Comparison of ENCODE assay signal across 8 cellular contexts in genomic region chr16:72664480-72665408, GRCh38.
A peak's percentile ranks its signal among the peaks of the same experiment; 100 is the strongest.
DNase-seq lines count a peak whose midpoint lies in the region; ATAC-seq and TF ChIP-seq lines count a peak whose summit lies in the region.

No MANE protein-coding gene starts in this region.

- H4K20me1 ChIP-seq in BLaER1, result no peaks in the 10 kb centered on the region

- peak; percentile 78 for DNase-seq in GM19240 (ENCODE audit: insufficient read length, low spot score)
- peak; percentile 99 to 100 for DNase-seq in NCI-H524 (lab: John Stamatoyannopoulos, UW)
- peak; percentile 92 to 94 for DNase-seq in activated CD4-positive, alpha-beta T cell treated with anti-CD3 and anti-CD28 coated beads for 4 hours
- DNase-seq in coronary artery (ENCODE audit: low spot score), result peak; percentile 96
- DNase-seq in left colon, result peak; percentile 98
- peak; percentile 89 to 94 for DNase-seq in stimulated activated CD4-positive, alpha-beta T cell treated with anti-CD3 and anti-CD28 coated beads, Interleukin-1b, Interleukin-23, amount 100 ng/mL, for 4 hours (ENCODE audit: low read depth in 2 of 2)

- intact Hi-C loops in left colon (cut with DNase I, micrococcal nuclease), result no loop called here

- H3K9me3 ChIP-seq in BLaER1, result no peaks in the 10 kb centered on the region

- no peak for TF ChIP-seq CTCF in coronary artery (IDR thresholded peaks at IDR 0.05)

- peaks cover 19% of the 10 kb centered on the region for H3K4me1 ChIP-seq in BLaER1

- H3K27ac ChIP-seq in BLaER1 (peak overlapping the region; percentile 75), coronary artery (peak overlapping the region; percentile 33 to 40)

- peak overlapping the region; percentile 84 for H3K4me2 ChIP-seq in BLaER1

- no peaks in the 10 kb centered on the region for H3K27me3 ChIP-seq in BLaER1

- ATAC-seq in HG03457 (IDR thresholded peaks at IDR 0.05; ENCODE audit: unreplicated experiment) (peak; percentile 98), left colon (peak; percentile 100)

- peak overlapping the region; percentile 83 for H3K4me3 ChIP-seq in BLaER1
- H3K4me3 ChIP-seq in coronary artery, result peak overlapping the region; percentile 83

- peak overlapping the region; percentile 83 for H3K9ac ChIP-seq in BLaER1

- H3K36me3 ChIP-seq in BLaER1, result no peaks in the 10 kb centered on the region

Comparison
In these comparisons a context has a peak if more than half of its experiments do, and no peak if none do; other contexts are left out.
1. Peak in every context shown above with its lines: DNase-seq, ATAC-seq, H3K4me3 ChIP-seq and H3K27ac ChIP-seq.